In genomic region chr10:29807407-29807806, GRCh38 we compare ENCODE assay signal across 13 cellular contexts.
A peak's percentile ranks its signal among the peaks of the same experiment; 100 is the strongest.
DNase-seq lines count a peak whose midpoint lies in the region; ATAC-seq and TF ChIP-seq lines count a peak whose summit lies in the region.
"Had no signal": no experiment of that assay in that cellular context is flagged by ENCODE, and none has a peak within 500 bp of the region (broad histone marks: within the 10 kb centered on the region; RNA-seq: fewer than 3 reads in every experiment).

No MANE protein-coding gene starts in this region.

- H2AFZ ChIP-seq in SK-N-SH (ENCODE audit: low read depth), result no peak overlapping the region

- 48% methylated on average over 2 of the region's 2 CpGs for WGBS in SK-N-SH (ENCODE audit: low lambda C conversion rate)

- peaks cover 32% of the 10 kb centered on the region for H3F3A ChIP-seq in SK-N-SH (replicated peaks; ENCODE audit: insufficient read depth)

- H3K9ac ChIP-seq in SK-N-SH (no peak overlapping the region), skeletal muscle tissue (ENCODE audit: low read depth in 1 of 3, low read length in 3 of 3) (peak overlapping the region in 1 of 3 donors; percentile 24)

- H3K9me2 ChIP-seq in SK-N-SH, result no peaks in the 10 kb centered on the region

- H3K4me1 ChIP-seq in SK-N-SH (ENCODE audit: control insufficient read depth in 1 of 2, insufficient read depth in 2 of 2, low read depth in 1 of 2, low read length in 1 of 2) (peaks cover 18 to 52% of the 10 kb centered on the region in 2 experiments), skeletal muscle tissue (ENCODE audit: control insufficient read depth in 3 of 3, insufficient read depth in 3 of 3, low read length in 3 of 3) (peaks cover 43 to 68% (median 47%) of the 10 kb centered on the region in 3 donors)

- no peaks in the 10 kb centered on the region for H3K9me3 ChIP-seq in SK-N-SH
- no peaks in the 10 kb centered on the region for H3K9me3 ChIP-seq in skeletal muscle tissue (ENCODE audit: control insufficient read depth in 3 of 3, low read length in 3 of 3)

- POLR2A ChIA-PET in SK-N-SH (lab: Yijun Ruan, JAX), result no interaction called here

- DNase-seq in ELR (ENCODE audit: low read depth), result peak; percentile 91
- no peak for DNase-seq in SK-N-SH
- DNase-seq in fibroblast of peridontal ligament (ENCODE audit: extremely low read depth), result peak; percentile 66
- DNase-seq: activated CD8-positive, alpha-beta memory T cell treated with anti-CD3 and anti-CD28 coated beads for 24 hours; activated naive CD4-positive, alpha-beta T cell treated with anti-CD3 and anti-CD28 coated beads, Interleukin-2, amount 50 U/mL, for 16 hours; naive B cell; NCI-H774 had no signal

- H3K4me3 ChIP-seq in SK-N-SH (ENCODE audit: low read depth in 2 of 2, low read length in 1 of 2) (no peak overlapping the region), skeletal muscle tissue (ENCODE audit: low read length in 3 of 3) (no peak overlapping the region)

- peak overlapping the region in 1 of 2 experiments; percentile 16; a peak in 1 of 4 replicates for H3K27ac ChIP-seq in SK-N-SH (ENCODE audit: low read depth in 2 of 2, low read length in 1 of 2)
- H3K27ac ChIP-seq in skeletal muscle tissue (ENCODE audit: low read depth, low read length), result peak overlapping the region; percentile 91
- H3K27ac ChIP-seq: HL-60 had no signal

- H3K4me2 ChIP-seq in SK-N-SH, result no peak overlapping the region

- no peaks in the 10 kb centered on the region for H3K36me3 ChIP-seq in SK-N-SH (replicated peaks in 1 of 2; ENCODE audit: control insufficient read depth in 1 of 2, insufficient read depth in 2 of 2, low read length in 1 of 2)
- no peaks in the 10 kb centered on the region for H3K36me3 ChIP-seq in skeletal muscle tissue (ENCODE audit: control insufficient read depth in 3 of 3, insufficient read depth in 3 of 3, low read length in 3 of 3)

- CTCF ChIA-PET in SK-N-SH (lab: Yijun Ruan, JAX), result no interaction called here

- H3K79me2 ChIP-seq in SK-N-SH (ENCODE audit: insufficient read depth), result no peaks in the 10 kb centered on the region

- no peaks in the 10 kb centered on the region for H4K20me1 ChIP-seq in SK-N-SH (ENCODE audit: insufficient read depth)

- TF ChIP-seq CTCF in SK-N-SH (IDR thresholded peaks at IDR 0.05), result no peak

- ATAC-seq in HG02623 (IDR thresholded peaks at IDR 0.05; ENCODE audit: unreplicated experiment) (no peak), GM21825 (IDR thresholded peaks at IDR 0.05; ENCODE audit: unreplicated experiment) (no peak), HG02798 (IDR thresholded peaks at IDR 0.05; ENCODE audit: poor library complexity, unreplicated experiment) (no peak)
- ATAC-seq in activated CD4-positive, CD25-positive, alpha-beta regulatory T cell treated with anti-CD3 and anti-CD28 coated beads, Interleukin-2, amount 50 U/mL, for 24 hours, result no peak

- peak in 1 of 2 experiments; percentile 15; a peak in 1 of 4 replicates for TF ChIP-seq EP300 in SK-N-SH (IDR thresholded peaks at IDR 0.05; ENCODE audit: borderline replicate concordance in 1 of 2, low read depth in 1 of 2, low read length in 1 of 2)

- TF ChIP-seq RAD21 in SK-N-SH (IDR thresholded peaks at IDR 0.05; ENCODE audit: low read length), result no peak

- H3K27me3 ChIP-seq in SK-N-SH (ENCODE audit: insufficient read depth) (no peaks in the 10 kb centered on the region), skeletal muscle tissue (ENCODE audit: control insufficient read depth in 3 of 3, insufficient read depth in 3 of 3, low read length in 3 of 3) (no peaks in the 10 kb centered on the region)

TF ChIP-seq in SK-N-SH, 30 proteins besides CTCF, POLR2A, EP300 and RAD21:
- TF ChIP-seq TCF12 (IDR thresholded peaks at IDR 0.05), result 0 out of 2 replicates have a peak, but pooled peaks have one; percentile 5
- TF ChIP-seq MXI1 (IDR thresholded peaks at IDR 0.05; ENCODE audit: low read depth, low read length), result no peak
- no peak for TF ChIP-seq USF2 (IDR thresholded peaks at IDR 0.05; ENCODE audit: borderline replicate concordance, low read depth, low read length)
- 0 out of 2 replicates have a peak, but pooled peaks have one; percentile 45 for TF ChIP-seq REST (IDR thresholded peaks at IDR 0.05; ENCODE audit: low read depth, low read length)
- no peak for TF ChIP-seq FOSL2 (IDR thresholded peaks at IDR 0.05; ENCODE audit: borderline replicate concordance, low read depth)
- no peak for TF ChIP-seq MEF2A (IDR thresholded peaks at IDR 0.05; ENCODE audit: borderline replicate concordance, low read depth)
- no peak for TF ChIP-seq FOXJ3 (CRISPR knock-in tag; IDR thresholded peaks at IDR 0.05)
- TF ChIP-seq MAX (IDR thresholded peaks at IDR 0.05; ENCODE audit: low read depth), result 0 out of 2 replicates have a peak, but pooled peaks have one; percentile 37
- no peak for TF ChIP-seq SMC3 (IDR thresholded peaks at IDR 0.05; ENCODE audit: low read depth, low read length)
